ENCODE assay signal across 27 cellular contexts in genomic region chr12:122560138-122560537, GRCh38. TPM values are rescaled to one million over a fixed set of nuclear protein-coding genes. Genes with fewer than 3 reads are reported as not detected.
A peak's percentile ranks its signal among the peaks of the same experiment; 100 is the strongest.
DNase-seq lines count a peak whose midpoint lies in the region; ATAC-seq, FAIRE-seq and TF ChIP-seq lines count a peak whose summit lies in the region.
"Had no signal": no experiment of that assay in that cellular context is flagged by ENCODE, and none has a peak within 500 bp of the region (broad histone marks: within the 10 kb centered on the region; RNA-seq: fewer than 3 reads in every experiment).

No MANE protein-coding gene starts in this region.

- H3K27ac Mint-ChIP-seq in activated CD8-positive, alpha-beta T cell treated with anti-CD3 and anti-CD28 coated beads, Interleukin-2, amount 10 ng/mL, durations not matched to agents 7 days and 5 days, result peak overlapping the region; percentile 46
- H3K27ac Mint-ChIP-seq in activated CD8-positive, alpha-beta T cell treated with anti-CD3 and anti-CD28 coated beads for 36 hours, result no peak overlapping the region
- H3K27ac Mint-ChIP-seq in dendritic cell treated with granulocyte-macrophage colony-stimulating factor and Interleukin-4, amounts not matched to agents 40 ng/mL and 50 ng/mL, for 4 days, result peak overlapping the region; percentile 50

- H3K9me3 ChIP-seq in upper lobe of right lung, result no peaks in the 10 kb centered on the region
- H3K9me3 ChIP-seq: A549, BE2C had no signal

- FAIRE-seq in G401.6 (lab: Jason Lieb, UNC), result peak; percentile 40
- FAIRE-seq: A549, D721Med, HepG2 had no signal

- POLR2A ChIA-PET in activated CD8-positive, alpha-beta T cell treated with anti-CD3 and anti-CD28 coated beads, Interleukin-2, amount 10 ng/mL, durations not matched to agents 7 days and 5 days (lab: Charles Lee), result no interaction called here
- POLR2A ChIA-PET in activated CD8-positive, alpha-beta T cell treated with anti-CD3 and anti-CD28 coated beads for 36 hours (lab: Charles Lee), result no interaction called here

- CTCF ChIA-PET in activated CD8-positive, alpha-beta T cell treated with anti-CD3 and anti-CD28 coated beads, Interleukin-2, amount 10 ng/mL, durations not matched to agents 7 days and 5 days (lab: Charles Lee), result no interaction called here
- CTCF ChIA-PET in activated CD8-positive, alpha-beta T cell treated with anti-CD3 and anti-CD28 coated beads for 36 hours (lab: Charles Lee), result no interaction called here

- ATAC-seq in activated CD8-positive, alpha-beta T cell treated with anti-CD3 and anti-CD28 coated beads, Interleukin-2, amount 10 ng/mL, durations not matched to agents 7 days and 5 days, result no peak
- ATAC-seq in activated CD8-positive, alpha-beta T cell treated with anti-CD3 and anti-CD28 coated beads for 36 hours, result no peak
- ATAC-seq in upper lobe of right lung, result no peak
- ATAC-seq: A549, HepG2 had no signal

- no peaks in the 10 kb centered on the region for H3K27me3 ChIP-seq in upper lobe of right lung
- H3K27me3 ChIP-seq: BE2C had no signal

- H3K27ac ChIP-seq in upper lobe of right lung, result no peak overlapping the region
- H3K27ac ChIP-seq: A549, HL-60 had no signal

- H3K9me3 Mint-ChIP-seq in activated CD8-positive, alpha-beta T cell treated with anti-CD3 and anti-CD28 coated beads, Interleukin-2, amount 10 ng/mL, durations not matched to agents 7 days and 5 days (ENCODE audit: insufficient read depth), result no peaks in the 10 kb centered on the region
- no peaks in the 10 kb centered on the region for H3K9me3 Mint-ChIP-seq in activated CD8-positive, alpha-beta T cell treated with anti-CD3 and anti-CD28 coated beads for 36 hours
- H3K9me3 Mint-ChIP-seq in dendritic cell treated with granulocyte-macrophage colony-stimulating factor and Interleukin-4, amounts not matched to agents 40 ng/mL and 50 ng/mL, for 4 days, result no peaks in the 10 kb centered on the region

- no peaks in the 10 kb centered on the region for H3K4me1 ChIP-seq in upper lobe of right lung
- H3K4me1 ChIP-seq: A549, BE2C had no signal

- no peak for DNase-seq in activated CD8-positive, alpha-beta T cell treated with anti-CD3 and anti-CD28 coated beads, Interleukin-2, amount 10 ng/mL, durations not matched to agents 7 days and 5 days
- no peak for DNase-seq in activated CD8-positive, alpha-beta T cell treated with anti-CD3 and anti-CD28 coated beads for 36 hours
- peak; percentile 41 for DNase-seq in MV-4-11 (lab: John Stamatoyannopoulos, UW)
- DNase-seq in A172 (ENCODE audit: low spot score), result no peak
- no peak for DNase-seq in SIG-M5 treated with dmso at 0.1 percent for 504 hours (lab: John Stamatoyannopoulos, UW; ENCODE audit: unreplicated experiment)
- DNase-seq in upper lobe of right lung, result no peak
- DNase-seq: BE2C; DMS53; EL; GOT3; HCEC 1CT; KBM-7; MM.1S; NCI-H1105; NCI-H2081; NCI-H2171; NCI-H345; NCI-H524; NCI-H774; NK-92 treated with Interleukin-12 subunit alpha and Interleukin-12 subunit beta, amount 100 ng/mL, for 24 hours; Right ventricle myocardium superior had no signal

- TF ChIP-seq CTCF in activated CD8-positive, alpha-beta T cell treated with anti-CD3 and anti-CD28 coated beads for 36 hours (IDR thresholded peaks at IDR 0.05), result no peak
- no peak for TF ChIP-seq CTCF in upper lobe of right lung (IDR thresholded peaks at IDR 0.05)

- H3K4me3 ChIP-seq in upper lobe of right lung, result no peak overlapping the region
- H3K4me3 ChIP-seq: A549 had no signal

- H3K4me1 Mint-ChIP-seq in activated CD8-positive, alpha-beta T cell treated with anti-CD3 and anti-CD28 coated beads, Interleukin-2, amount 10 ng/mL, durations not matched to agents 7 days and 5 days (ENCODE audit: low read depth), result no peaks in the 10 kb centered on the region
- H3K4me1 Mint-ChIP-seq in activated CD8-positive, alpha-beta T cell treated with anti-CD3 and anti-CD28 coated beads for 36 hours (ENCODE audit: low read depth), result peaks cover 3% of the 10 kb centered on the region
- peaks cover 6% of the 10 kb centered on the region for H3K4me1 Mint-ChIP-seq in dendritic cell treated with granulocyte-macrophage colony-stimulating factor and Interleukin-4, amounts not matched to agents 40 ng/mL and 50 ng/mL, for 4 days (ENCODE audit: low read depth)

- H3K27me3 Mint-ChIP-seq in activated CD8-positive, alpha-beta T cell treated with anti-CD3 and anti-CD28 coated beads, Interleukin-2, amount 10 ng/mL, durations not matched to agents 7 days and 5 days (ENCODE audit: low read depth), result no peaks in the 10 kb centered on the region
- no peaks in the 10 kb centered on the region for H3K27me3 Mint-ChIP-seq in activated CD8-positive, alpha-beta T cell treated with anti-CD3 and anti-CD28 coated beads for 36 hours
- no peaks in the 10 kb centered on the region for H3K27me3 Mint-ChIP-seq in dendritic cell treated with granulocyte-macrophage colony-stimulating factor and Interleukin-4, amounts not matched to agents 40 ng/mL and 50 ng/mL, for 4 days

- H3K36me3 ChIP-seq in upper lobe of right lung, result peaks cover 13% of the 10 kb centered on the region

- intact Hi-C loops in activated CD8-positive, alpha-beta T cell treated with anti-CD3 and anti-CD28 coated beads for 36 hours (cut with micrococcal nuclease), result no loop called here
- intact Hi-C loops in dendritic cell treated with granulocyte-macrophage colony-stimulating factor and Interleukin-4, amounts not matched to agents 40 ng/mL and 50 ng/mL, for 4 days (cut with micrococcal nuclease), result no loop called here
- intact Hi-C loops in upper lobe of right lung (cut with DNase I), result no loop called here

- peaks cover 48% of the 10 kb centered on the region for H3K36me3 Mint-ChIP-seq in activated CD8-positive, alpha-beta T cell treated with anti-CD3 and anti-CD28 coated beads, Interleukin-2, amount 10 ng/mL, durations not matched to agents 7 days and 5 days (ENCODE audit: low read depth)
- H3K36me3 Mint-ChIP-seq in activated CD8-positive, alpha-beta T cell treated with anti-CD3 and anti-CD28 coated beads for 36 hours (ENCODE audit: low read depth), result peaks cover 41% of the 10 kb centered on the region
- peaks cover 50% of the 10 kb centered on the region for H3K36me3 Mint-ChIP-seq in dendritic cell treated with granulocyte-macrophage colony-stimulating factor and Interleukin-4, amounts not matched to agents 40 ng/mL and 50 ng/mL, for 4 days (ENCODE audit: low read depth)

- H3K4me3 Mint-ChIP-seq in activated CD8-positive, alpha-beta T cell treated with anti-CD3 and anti-CD28 coated beads, Interleukin-2, amount 10 ng/mL, durations not matched to agents 7 days and 5 days, result no peak overlapping the region
- no peak overlapping the region for H3K4me3 Mint-ChIP-seq in activated CD8-positive, alpha-beta T cell treated with anti-CD3 and anti-CD28 coated beads for 36 hours
- no peak overlapping the region for H3K4me3 Mint-ChIP-seq in dendritic cell treated with granulocyte-macrophage colony-stimulating factor and Interleukin-4, amounts not matched to agents 40 ng/mL and 50 ng/mL, for 4 days

RNA-seq across cellular contexts. Expression of gene KNTC1, which starts 33.1 kb away (rescaled TPM):
- total RNA-seq in activated CD8-positive, alpha-beta T cell treated with anti-CD3 and anti-CD28 coated beads, Interleukin-2, amount 10 ng/mL, durations not matched to agents 7 days and 5 days, result 100 to 1,000 TPM; 139 to 147 TPM
- 100 to 1,000 TPM; 128 to 129 TPM for total RNA-seq in activated CD8-positive, alpha-beta T cell treated with anti-CD3 and anti-CD28 coated beads for 36 hours
- 43.3 and 49.0 TPM in 2 replicates for total RNA-seq in A172 (2014; rRNA removed; shearing (Covaris generic))
- total RNA-seq in upper lobe of right lung, result 8.4 TPM

RNA-seq across cellular contexts. Expression of gene RSRC2, which starts 33.4 kb away (rescaled TPM):
- total RNA-seq in activated CD8-positive, alpha-beta T cell treated with anti-CD3 and anti-CD28 coated beads, Interleukin-2, amount 10 ng/mL, durations not matched to agents 7 days and 5 days, result 100 to 1,000 TPM in 1 of 2 experiments, 10 to 100 TPM in 1; 96.1 to 106 TPM
- total RNA-seq in activated CD8-positive, alpha-beta T cell treated with anti-CD3 and anti-CD28 coated beads for 36 hours, result 100 to 1,000 TPM; 108 to 116 TPM
- total RNA-seq in A172 (2014; rRNA removed; shearing (Covaris generic)), result 54.0 and 69.1 TPM in 2 replicates
- total RNA-seq in upper lobe of right lung, result 63.8 TPM

RNA-seq across cellular contexts. Expression of gene ZCCHC8, which starts 59.4 kb away (rescaled TPM):
- total RNA-seq in activated CD8-positive, alpha-beta T cell treated with anti-CD3 and anti-CD28 coated beads, Interleukin-2, amount 10 ng/mL, durations not matched to agents 7 days and 5 days, result 10 to 100 TPM; 41.3 to 45.3 TPM
- total RNA-seq in activated CD8-positive, alpha-beta T cell treated with anti-CD3 and anti-CD28 coated beads for 36 hours, result 10 to 100 TPM; 28.0 to 28.5 TPM
- total RNA-seq in A172 (2014; rRNA removed; shearing (Covaris generic)), result 19.7 and 30.2 TPM in 2 replicates
- 21.2 TPM for total RNA-seq in upper lobe of right lung
